1 cellular context compared by ENCODE assay signal in genomic region chr4:146654648-146654975, GRCh38.
TF ChIP-seq lines count a peak whose summit lies in the region.

No MANE protein-coding gene starts in this region.

TF ChIP-seq in WTC11, 78 proteins besides CTCF, POLR2A, EP300 and RAD21 (continued from another document):
- TF ChIP-seq AFF4 (CRISPR knock-in tag; IDR thresholded peaks at IDR 0.05; ENCODE audit: borderline replicate concordance) (no peak), ZNF423 (CRISPR knock-in tag; IDR thresholded peaks at IDR 0.05) (no peak), ZNF396 (CRISPR knock-in tag; IDR thresholded peaks at IDR 0.05; ENCODE audit: borderline replicate concordance) (no peak), CREB1 (CRISPR knock-in tag; IDR thresholded peaks at IDR 0.05) (no peak), AR (CRISPR knock-in tag; IDR thresholded peaks at IDR 0.05) (no peak), SMAD3 (CRISPR knock-in tag; IDR thresholded peaks at IDR 0.05; ENCODE audit: borderline replicate concordance) (no peak)
